In genomic region chr21:34889537-34890257, GRCh38 we compare ENCODE assay signal across 8 cellular contexts.
DNase-seq lines count a peak whose midpoint lies in the region; ATAC-seq and TF ChIP-seq lines count a peak whose summit lies in the region.

No MANE protein-coding gene starts in this region.

- H4K20me1 ChIP-seq in PC-3 (ENCODE audit: low read length) = peaks cover 27% of the 10 kb centered on the region
- H4K20me1 ChIP-seq in fibroblast of lung (ENCODE audit: control insufficient read depth, extremely low read depth, insufficient read depth, low read length) = no peaks in the 10 kb centered on the region
- no peaks in the 10 kb centered on the region for H4K20me1 ChIP-seq in neural cell (ENCODE audit: insufficient read depth)

- CTCF ChIA-PET in CD8-positive, alpha-beta T cell (lab: Charles Lee) = interaction anchor here (0.7 to 6.4 kb wide), 32 partner anchors 11 to 714 kb away, joined by 3 to 81 read pairs (median 5); partner anchors contain the start of gene RUNX1
- CTCF ChIA-PET in PC-3 (lab: Charles Lee) = interaction anchor here (0.6 to 2.1 kb wide), 9 partner anchors 11 to 618 kb away, joined by 3 to 18 read pairs (median 5); no protein-coding TSS in a partner anchor

- H3K9ac ChIP-seq in PC-3 (ENCODE audit: low read length) (peak overlapping the region; percentile 87), fibroblast of lung (ENCODE audit: insufficient read depth, low read length) (peak overlapping the region; percentile 99), neural cell (ENCODE audit: low read length) (no peak overlapping the region)

- peak overlapping the region; percentile 72 for H3K4me3 ChIP-seq in CD8-positive, alpha-beta T cell (ENCODE audit: low read depth, low read length)
- H3K4me3 ChIP-seq in PC-3 (ENCODE audit: low read length) (peak overlapping the region; percentile 95), fibroblast of lung (replicated peaks in 1 of 4; ENCODE audit: control extremely low read depth in 1 of 4, insufficient read depth in 1 of 4, low read depth in 3 of 4, low read length in 4 of 4) (peak overlapping the region; percentile 53 to 78 (median 72)), neural cell (ENCODE audit: low read length) (peak overlapping the region; percentile 67)

- no peaks in the 10 kb centered on the region for H3K27me3 ChIP-seq in CD8-positive, alpha-beta T cell (ENCODE audit: insufficient read depth, low read length)
- H3K27me3 ChIP-seq in PC-3 (ENCODE audit: low read length) = no peaks in the 10 kb centered on the region
- H3K27me3 ChIP-seq in fibroblast of lung (ENCODE audit: control insufficient read depth, insufficient read depth, low read length) = no peaks in the 10 kb centered on the region
- H3K27me3 ChIP-seq in neural cell (ENCODE audit: insufficient read depth, low read depth, low read length) = peaks cover 94% of the 10 kb centered on the region

- H3K4me1 Mint-ChIP-seq in CD8-positive, alpha-beta T cell (ENCODE audit: low read depth) = peaks cover 53% of the 10 kb centered on the region
- peaks cover 45% of the 10 kb centered on the region for H3K4me1 Mint-ChIP-seq in activated T-cell treated with anti-CD3 and anti-CD28 coated beads, Interleukin-2, amount 50 U/mL, for 4 hours (ENCODE audit: low read depth)

- TF ChIP-seq EP300 in neural cell (conservative IDR thresholded peaks at IDR 0.05; ENCODE audit: poor library complexity, severe bottlenecking) = no peak

- POLR2A ChIA-PET in CD8-positive, alpha-beta T cell (lab: Charles Lee) = interaction anchor here (0.6 to 5.4 kb wide), 8 partner anchors 45 to 338 kb away, joined by 3 to 74 read pairs (median 8); no protein-coding TSS in a partner anchor
- POLR2A ChIA-PET in PC-3 (lab: Charles Lee; ENCODE audit: unreplicated experiment) = interaction anchor here (0.6 to 3.6 kb wide), 7 partner anchors 18 to 343 kb away, joined by 3 to 30 read pairs (median 4); no protein-coding TSS in a partner anchor

- ATAC-seq in CD8-positive, alpha-beta T cell = peak; percentile 48
- ATAC-seq in GM19372 (IDR thresholded peaks at IDR 0.05; ENCODE audit: low read depth, unreplicated experiment) = peak; percentile 37
- peak; percentile 26 for ATAC-seq in HG03469 (IDR thresholded peaks at IDR 0.05; ENCODE audit: unreplicated experiment)
- peak; percentile 53 for ATAC-seq in PC-3
- peak; percentile 49 to 57 for ATAC-seq in activated T-cell treated with anti-CD3 and anti-CD28 coated beads, Interleukin-2, amount 50 U/mL, for 4 hours

- peak; percentile 79 for TF ChIP-seq CTCF in CD8-positive, alpha-beta T cell (IDR thresholded peaks at IDR 0.05)
- TF ChIP-seq CTCF in PC-3 (conservative IDR thresholded peaks at IDR 0.05; ENCODE audit: low read depth, low read length) (peak; percentile 81), fibroblast of lung (conservative IDR thresholded peaks at IDR 0.05 in 1 of 2, IDR thresholded peaks at IDR 0.05 in 1 of 2; ENCODE audit: low read depth in 1 of 2, low read length in 2 of 2) (peak; percentile 23 to 64), neural cell (IDR thresholded peaks at IDR 0.05; ENCODE audit: poor library complexity, severe bottlenecking) (peak; percentile 81)

- H3K79me2 ChIP-seq in PC-3 (ENCODE audit: low read length) (peaks cover 66% of the 10 kb centered on the region), fibroblast of lung (ENCODE audit: control insufficient read depth, insufficient read depth, low read length) (peaks cover 39% of the 10 kb centered on the region), neural cell (replicated peaks; ENCODE audit: insufficient read depth, low read length) (no peaks in the 10 kb centered on the region)

- no peaks in the 10 kb centered on the region for H3K36me3 ChIP-seq in CD8-positive, alpha-beta T cell (ENCODE audit: insufficient read depth, low read length)
- H3K36me3 ChIP-seq in PC-3 (ENCODE audit: low read depth, low read length) (peaks cover 13% of the 10 kb centered on the region), fibroblast of lung (ENCODE audit: control insufficient read depth, insufficient read depth, low read length) (no peaks in the 10 kb centered on the region), neural cell (ENCODE audit: insufficient read depth, low read length) (no peaks in the 10 kb centered on the region)

- H2AFZ ChIP-seq in PC-3 (ENCODE audit: low read length) = peak overlapping the region; percentile 73
- no peak overlapping the region for H2AFZ ChIP-seq in fibroblast of lung (ENCODE audit: low read length)
- H2AFZ ChIP-seq in neural cell (ENCODE audit: low read depth, low read length) = no peak overlapping the region

- H3K27ac ChIP-seq in CD8-positive, alpha-beta T cell (ENCODE audit: low read depth, low read length) = peak overlapping the region; percentile 58
- H3K27ac ChIP-seq in PC-3 (ENCODE audit: low read length) (peak overlapping the region; percentile 90), fibroblast of lung (ENCODE audit: insufficient read depth, low read length) (peak overlapping the region; percentile 92), neural cell (ENCODE audit: low read length) (no peak overlapping the region)

- no peaks in the 10 kb centered on the region for H3K9me3 Mint-ChIP-seq in CD8-positive, alpha-beta T cell
- H3K9me3 Mint-ChIP-seq in activated T-cell treated with anti-CD3 and anti-CD28 coated beads, Interleukin-2, amount 50 U/mL, for 4 hours = no peaks in the 10 kb centered on the region

- intact Hi-C loops in CD8-positive, alpha-beta T cell (cut with DNase I, micrococcal nuclease) = loop anchor here (1.0 to 5.0 kb wide), 13 partner anchors 43 to 728 kb away; no protein-coding TSS in a partner anchor
- intact Hi-C loops in PC-3 (cut with micrococcal nuclease) = loop anchor here (1.0 to 10.0 kb wide), 6 partner anchors 368 to 1135 kb away; no protein-coding TSS in a partner anchor

- peak overlapping the region; percentile 89 for H3K4me3 Mint-ChIP-seq in CD8-positive, alpha-beta T cell
- peak overlapping the region; percentile 86 for H3K4me3 Mint-ChIP-seq in activated T-cell treated with anti-CD3 and anti-CD28 coated beads, Interleukin-2, amount 50 U/mL, for 4 hours

- H3K27me3 Mint-ChIP-seq in CD8-positive, alpha-beta T cell (ENCODE audit: low read depth) = no peaks in the 10 kb centered on the region
- no peaks in the 10 kb centered on the region for H3K27me3 Mint-ChIP-seq in activated T-cell treated with anti-CD3 and anti-CD28 coated beads, Interleukin-2, amount 50 U/mL, for 4 hours (ENCODE audit: low read depth)

- H3F3A ChIP-seq in PC-3 (ENCODE audit: low read length, unreplicated experiment) (no peaks in the 10 kb centered on the region), neural cell (ENCODE audit: insufficient read depth, low read length, poor library complexity, severe bottlenecking) (no peaks in the 10 kb centered on the region)

- peaks cover 6% of the 10 kb centered on the region for H3K36me3 Mint-ChIP-seq in CD8-positive, alpha-beta T cell
- peaks cover 4% of the 10 kb centered on the region for H3K36me3 Mint-ChIP-seq in activated T-cell treated with anti-CD3 and anti-CD28 coated beads, Interleukin-2, amount 50 U/mL, for 4 hours (ENCODE audit: insufficient read depth)

- H3K4me2 ChIP-seq in PC-3 (ENCODE audit: low read length) (peak overlapping the region; percentile 91), fibroblast of lung (ENCODE audit: extremely low read depth, insufficient read depth, low read length) (peak overlapping the region; percentile 8), neural cell (ENCODE audit: low read length) (peak overlapping the region; percentile 16)

- H3K4me1 ChIP-seq in CD8-positive, alpha-beta T cell (ENCODE audit: insufficient read depth, low read length) = peaks cover 43% of the 10 kb centered on the region
- H3K4me1 ChIP-seq in PC-3 (ENCODE audit: insufficient read depth, low read length) (0 out of 2 replicates have a peak, but pooled peaks cover 14% of the 10 kb centered on the region), fibroblast of lung (ENCODE audit: control insufficient read depth, extremely low read depth, insufficient read depth, low read length) (peaks cover 3% of the 10 kb centered on the region)

- H3K27ac Mint-ChIP-seq in CD8-positive, alpha-beta T cell = peak overlapping the region; percentile 94

- no peaks in the 10 kb centered on the region for H3K9me2 ChIP-seq in PC-3 (replicated peaks; ENCODE audit: low read length)
- H3K9me2 ChIP-seq in neural cell (ENCODE audit: insufficient read depth, low read length) = no peaks in the 10 kb centered on the region

- peak; percentile 46 to 84 (median 67) for DNase-seq in CD8-positive, alpha-beta T cell
- DNase-seq in PC-3 (peak; percentile 85), fibroblast of lung (ENCODE audit: low read depth in 2 of 2) (peak; percentile 80), stromal cell of bone marrow (ENCODE audit: low read depth) (peak; percentile 43)
- peak; percentile 75 for DNase-seq in activated T-cell treated with anti-CD3 and anti-CD28 coated beads, Interleukin-2, amount 50 U/mL, for 4 hours

- no peaks in the 10 kb centered on the region for H3K9me3 ChIP-seq in CD8-positive, alpha-beta T cell (ENCODE audit: low read length)
- H3K9me3 ChIP-seq in PC-3 (ENCODE audit: low read length) (no peaks in the 10 kb centered on the region), fibroblast of lung (ENCODE audit: control insufficient read depth, insufficient read depth, low read depth, low read length) (no peaks in the 10 kb centered on the region), neural cell (ENCODE audit: low read length) (no peaks in the 10 kb centered on the region)

- no TSS peak for BruUV-seq in PC-3 (replicated peaks; lab: Mats Ljungman, UMichigan)

- peak; percentile 78 for TF ChIP-seq RAD21 in neural cell (conservative IDR thresholded peaks at IDR 0.05)

TF ChIP-seq in neural cell, 6 proteins besides CTCF, POLR2A, EP300 and RAD21:
- TF ChIP-seq TAF1 (IDR thresholded peaks at IDR 0.05; ENCODE audit: low read depth) (no peak), SMC3 (conservative IDR thresholded peaks at IDR 0.05; ENCODE audit: poor library complexity) (peak; percentile 83)

Comparison
In these comparisons a context has a peak if more than half of its experiments do, and no peak if none do; other contexts are left out.
1. H3K4me2 ChIP-seq: peak in every context shown above with its lines; median percentile 91 in PC-3; 16 in neural cell; 8 in fibroblast of lung.